In genomic region chr20:835220-836045, GRCh38 we compare ENCODE assay signal across 1 cellular context.
TF ChIP-seq lines count a peak whose summit lies in the region.

No MANE protein-coding gene starts in this region.

TF ChIP-seq in K562, 482 proteins besides CTCF, POLR2A, EP300 and RAD21 (continued from another document and continues in another):
- TF ChIP-seq, protein P1, sequence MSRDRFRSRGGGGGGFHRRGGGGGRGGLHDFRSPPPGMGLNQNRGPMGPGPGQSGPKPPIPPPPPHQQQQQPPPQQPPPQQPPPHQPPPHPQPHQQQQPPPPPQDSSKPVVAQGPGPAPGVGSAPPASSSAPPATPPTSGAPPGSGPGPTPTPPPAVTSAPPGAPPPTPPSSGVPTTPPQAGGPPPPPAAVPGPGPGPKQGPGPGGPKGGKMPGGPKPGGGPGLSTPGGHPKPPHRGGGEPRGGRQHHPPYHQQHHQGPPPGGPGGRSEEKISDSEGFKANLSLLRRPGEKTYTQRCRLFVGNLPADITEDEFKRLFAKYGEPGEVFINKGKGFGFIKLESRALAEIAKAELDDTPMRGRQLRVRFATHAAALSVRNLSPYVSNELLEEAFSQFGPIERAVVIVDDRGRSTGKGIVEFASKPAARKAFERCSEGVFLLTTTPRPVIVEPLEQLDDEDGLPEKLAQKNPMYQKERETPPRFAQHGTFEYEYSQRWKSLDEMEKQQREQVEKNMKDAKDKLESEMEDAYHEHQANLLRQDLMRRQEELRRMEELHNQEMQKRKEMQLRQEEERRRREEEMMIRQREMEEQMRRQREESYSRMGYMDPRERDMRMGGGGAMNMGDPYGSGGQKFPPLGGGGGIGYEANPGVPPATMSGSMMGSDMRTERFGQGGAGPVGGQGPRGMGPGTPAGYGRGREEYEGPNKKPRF (IDR thresholded peaks at IDR 0.05; ENCODE audit: low read depth, low read length) = no peak
- no peak for TF ChIP-seq E2F8 (IDR thresholded peaks at IDR 0.05; ENCODE audit: low read depth, partially characterized antibody)
- TF ChIP-seq GABPB2 (CRISPR knock-in tag; conservative IDR thresholded peaks at IDR 0.05) = no peak
- TF ChIP-seq PTRF (tag; IDR thresholded peaks at IDR 0.05) = no peak
- TF ChIP-seq RFX5 (IDR thresholded peaks at IDR 0.05; ENCODE audit: low read depth, low read length) = no peak
- TF ChIP-seq ZFX (CRISPR knock-in tag; IDR thresholded peaks at IDR 0.05) = 0 out of 2 replicates have a peak, but pooled peaks have one; percentile 10
- TF ChIP-seq XRCC3 (IDR thresholded peaks at IDR 0.05) = no peak
- TF ChIP-seq CHCHD3 (CRISPR knock-in tag; IDR thresholded peaks at IDR 0.05) = no peak
- no peak for TF ChIP-seq ZEB2 (IDR thresholded peaks at IDR 0.05)
- no peak for TF ChIP-seq MAZ (CRISPR knock-in tag; conservative IDR thresholded peaks at IDR 0.05 in 1 of 2, IDR thresholded peaks at IDR 0.05 in 1 of 2)
- peak; percentile 65; the same call in 1 of the 2 replicates for TF ChIP-seq GATA2 (CRISPR knock-in tag; IDR thresholded peaks at IDR 0.05)
- TF ChIP-seq ZNF76 (CRISPR knock-in tag; IDR thresholded peaks at IDR 0.05; ENCODE audit: borderline replicate concordance) = no peak
- peak; percentile 76 for TF ChIP-seq EGR1 (conservative IDR thresholded peaks at IDR 0.05)
- TF ChIP-seq GABPA (tag; conservative IDR thresholded peaks at IDR 0.05; ENCODE audit: low read depth) = no peak
- TF ChIP-seq CBFA2T3 (IDR thresholded peaks at IDR 0.05) = peak; percentile 56
- 0 out of 2 replicates have a peak, but pooled peaks have one; percentile 17 for TF ChIP-seq DPF2 (IDR thresholded peaks at IDR 0.05)
- no peak for TF ChIP-seq ZZZ3 (IDR thresholded peaks at IDR 0.05)
- no peak for TF ChIP-seq KHSRP (IDR thresholded peaks at IDR 0.05)
- no peak for TF ChIP-seq NCOA6 (IDR thresholded peaks at IDR 0.05)
- no peak for TF ChIP-seq FOXO4 (CRISPR knock-in tag; IDR thresholded peaks at IDR 0.05)
- 0 out of 2 replicates have a peak, but pooled peaks have one; percentile 28 for TF ChIP-seq ZNF263 (CRISPR knock-in tag; IDR thresholded peaks at IDR 0.05; ENCODE audit: borderline replicate concordance)
- no peak for TF ChIP-seq KDM1A (IDR thresholded peaks at IDR 0.05)
- TF ChIP-seq PHF21A (IDR thresholded peaks at IDR 0.05; ENCODE audit: borderline replicate concordance, low read depth) = no peak
- no peak for TF ChIP-seq SREBF1 (IDR thresholded peaks at IDR 0.05; ENCODE audit: borderline replicate concordance, low read depth, low read length)
- no peak for TF ChIP-seq LCOR (CRISPR knock-in tag; IDR thresholded peaks at IDR 0.05)
- no peak for TF ChIP-seq ZNF668 (CRISPR knock-in tag; IDR thresholded peaks at IDR 0.05)
- TF ChIP-seq NKRF (IDR thresholded peaks at IDR 0.05; ENCODE audit: borderline replicate concordance) = no peak
- TF ChIP-seq ZHX1 (conservative IDR thresholded peaks at IDR 0.05; ENCODE audit: low read length) = no peak
- TF ChIP-seq HLTF (IDR thresholded peaks at IDR 0.05) = no peak
- TF ChIP-seq, protein P2, sequence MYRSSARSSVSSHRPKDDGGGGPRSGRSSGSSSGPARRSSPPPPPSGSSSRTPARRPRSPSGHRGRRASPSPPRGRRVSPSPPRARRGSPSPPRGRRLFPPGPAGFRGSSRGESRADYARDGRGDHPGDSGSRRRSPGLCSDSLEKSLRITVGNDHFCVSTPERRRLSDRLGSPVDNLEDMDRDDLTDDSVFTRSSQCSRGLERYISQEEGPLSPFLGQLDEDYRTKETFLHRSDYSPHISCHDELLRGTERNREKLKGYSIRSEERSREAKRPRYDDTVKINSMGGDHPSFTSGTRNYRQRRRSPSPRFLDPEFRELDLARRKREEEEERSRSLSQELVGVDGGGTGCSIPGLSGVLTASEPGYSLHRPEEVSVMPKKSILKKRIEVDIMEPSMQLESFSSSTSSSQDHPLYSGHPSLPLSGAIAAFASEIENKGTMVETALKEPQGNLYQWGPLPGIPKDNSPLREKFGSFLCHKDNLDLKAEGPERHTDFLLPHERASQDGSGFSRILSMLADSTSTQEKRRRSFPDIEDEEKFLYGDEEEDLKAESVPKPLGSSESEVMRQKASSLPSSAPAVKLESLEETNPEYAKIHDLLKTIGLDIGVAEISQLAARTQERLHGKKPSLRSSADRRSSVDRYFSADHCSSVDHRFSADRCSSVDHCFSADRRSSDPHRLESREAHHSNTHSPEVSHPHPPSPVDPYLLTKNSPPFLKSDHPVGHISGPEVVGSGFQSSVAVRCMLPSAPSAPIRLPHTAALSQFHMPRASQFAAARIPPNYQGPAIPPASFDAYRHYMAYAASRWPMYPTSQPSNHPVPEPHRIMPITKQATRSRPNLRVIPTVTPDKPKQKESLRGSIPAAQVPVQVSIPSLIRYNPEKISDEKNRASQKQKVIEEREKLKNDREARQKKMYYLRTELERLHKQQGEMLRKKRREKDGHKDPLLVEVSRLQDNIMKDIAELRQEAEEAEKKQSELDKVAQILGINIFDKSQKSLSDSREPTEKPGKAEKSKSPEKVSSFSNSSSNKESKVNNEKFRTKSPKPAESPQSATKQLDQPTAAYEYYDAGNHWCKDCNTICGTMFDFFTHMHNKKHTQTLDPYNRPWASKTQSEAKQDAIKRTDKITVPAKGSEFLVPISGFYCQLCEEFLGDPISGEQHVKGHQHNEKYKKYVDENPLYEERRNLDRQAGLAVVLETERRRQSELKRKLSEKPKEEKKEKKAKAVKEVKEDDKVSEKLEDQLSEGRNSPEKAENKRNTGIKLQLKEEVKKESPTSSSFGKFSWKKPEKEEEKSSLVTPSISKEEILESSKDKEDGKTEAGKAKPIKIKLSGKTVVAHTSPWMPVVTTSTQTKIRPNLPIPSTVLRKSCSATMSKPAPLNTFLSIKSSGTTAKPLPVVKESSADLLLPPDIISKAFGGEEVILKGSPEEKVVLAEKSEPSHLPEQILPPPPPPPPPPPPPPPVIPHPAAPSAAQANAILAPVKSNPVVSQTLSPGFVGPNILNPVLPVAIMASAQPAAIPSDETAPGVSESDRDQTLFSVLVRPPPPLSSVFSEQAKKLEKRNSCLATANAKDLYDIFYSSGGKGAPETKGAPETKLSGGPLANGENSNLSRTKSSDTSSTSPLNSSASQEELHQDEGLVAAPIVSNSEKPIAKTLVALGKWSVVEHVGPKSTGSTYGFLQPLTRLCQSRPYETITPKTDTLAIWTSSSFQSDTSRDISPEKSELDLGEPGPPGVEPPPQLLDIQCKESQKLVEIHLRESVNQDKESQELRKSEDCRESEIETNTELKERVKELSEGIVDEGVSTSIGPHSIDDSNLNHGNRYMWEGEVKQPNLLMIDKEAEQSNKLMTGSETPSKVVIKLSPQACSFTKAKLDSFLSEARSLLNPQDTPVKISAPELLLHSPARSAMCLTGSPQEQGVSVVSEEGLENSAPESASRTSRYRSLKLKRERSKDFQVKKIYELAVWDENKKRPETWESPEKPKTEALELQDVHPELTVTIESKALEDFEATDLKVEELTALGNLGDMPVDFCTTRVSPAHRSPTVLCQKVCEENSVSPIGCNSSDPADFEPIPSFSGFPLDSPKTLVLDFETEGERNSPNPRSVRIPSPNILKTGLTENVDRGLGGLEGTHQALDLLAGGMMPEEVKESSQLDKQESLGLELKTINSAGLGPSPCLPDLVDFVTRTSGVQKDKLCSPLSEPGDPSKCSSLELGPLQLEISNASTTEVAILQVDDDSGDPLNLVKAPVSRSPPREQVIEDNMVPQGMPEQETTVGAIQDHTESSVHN (IDR thresholded peaks at IDR 0.05; ENCODE audit: borderline replicate concordance in 1 of 2, low read depth in 1 of 2) = no peak
- TF ChIP-seq CBX8 (IDR thresholded peaks at IDR 0.05; ENCODE audit: borderline replicate concordance, extremely low read depth, low read depth, low read length, poor library complexity, severe bottlenecking) = no peak
- TF ChIP-seq STAT5B (CRISPR knock-in tag; IDR thresholded peaks at IDR 0.05) = no peak
- TF ChIP-seq TFAP4 (CRISPR knock-in tag; IDR thresholded peaks at IDR 0.05; ENCODE audit: borderline replicate concordance) = peak; percentile 77; the same call in 1 of the 2 replicates
- no peak for TF ChIP-seq C11orf30 (IDR thresholded peaks at IDR 0.05; ENCODE audit: low read depth)
- no peak for TF ChIP-seq HNRNPL (IDR thresholded peaks at IDR 0.05; ENCODE audit: low read depth, low read length)
- TF ChIP-seq ILK (tag; IDR thresholded peaks at IDR 0.05; ENCODE audit: borderline replicate concordance, low read depth) = no peak
- TF ChIP-seq NR1H2 (CRISPR knock-in tag; IDR thresholded peaks at IDR 0.05) = 0 out of 2 replicates have a peak, but pooled peaks have one; percentile 55
- TF ChIP-seq, protein P3, sequence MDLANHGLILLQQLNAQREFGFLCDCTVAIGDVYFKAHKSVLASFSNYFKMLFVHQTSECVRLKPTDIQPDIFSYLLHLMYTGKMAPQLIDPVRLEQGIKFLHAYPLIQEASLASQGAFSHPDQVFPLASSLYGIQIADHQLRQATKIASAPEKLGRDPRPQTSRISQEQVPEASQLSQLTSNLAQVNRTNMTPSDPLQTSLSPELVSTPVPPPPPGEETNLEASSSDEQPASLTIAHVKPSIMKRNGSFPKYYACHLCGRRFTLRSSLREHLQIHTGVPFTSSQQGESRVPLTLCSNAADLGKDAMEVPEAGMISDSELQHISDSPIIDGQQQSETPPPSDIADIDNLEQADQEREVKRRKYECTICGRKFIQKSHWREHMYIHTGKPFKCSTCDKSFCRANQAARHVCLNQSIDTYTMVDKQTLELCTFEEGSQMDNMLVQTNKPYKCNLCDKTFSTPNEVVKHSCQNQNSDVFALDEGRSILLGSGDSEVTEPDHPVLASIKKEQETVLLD (IDR thresholded peaks at IDR 0.05) = no peak
